9 cellular contexts compared by ENCODE assay signal in the genomic region with DNA sequence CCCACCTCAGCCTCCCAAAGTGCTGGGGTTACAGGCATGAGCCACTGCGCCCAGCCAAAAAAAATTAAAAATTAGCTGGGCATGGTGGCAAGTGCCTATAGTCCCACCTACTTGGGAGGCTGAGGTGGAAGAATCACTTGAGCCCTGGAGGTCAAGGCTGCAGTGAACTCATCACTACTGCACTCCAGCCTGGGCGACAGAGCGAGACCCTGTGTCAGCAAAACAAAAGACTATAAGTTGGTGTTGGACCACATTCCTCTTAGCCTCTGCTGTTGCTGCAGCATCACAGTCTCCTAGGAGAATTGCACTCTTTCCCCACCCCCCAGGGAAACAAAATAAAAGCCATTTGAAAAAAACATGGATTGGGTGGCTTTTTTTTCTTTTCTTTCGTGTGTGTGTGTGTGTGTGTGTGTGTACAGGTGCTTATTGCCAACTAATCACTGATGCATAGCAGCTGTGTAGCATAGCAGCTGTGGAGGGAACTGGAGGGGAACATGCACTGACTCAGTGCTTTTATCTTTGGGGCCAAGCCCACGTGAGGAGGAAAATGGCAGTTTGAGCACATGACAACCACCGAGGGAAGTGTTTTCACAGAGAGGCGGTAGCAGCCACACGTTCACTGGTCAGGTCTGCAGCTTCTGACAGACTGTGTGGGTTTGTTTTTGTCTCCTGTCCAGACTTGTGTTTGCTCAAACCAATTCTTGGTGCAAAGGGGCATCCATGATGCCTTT. TPM values are rescaled to one million over a fixed set of nuclear protein-coding genes. Genes with fewer than 3 reads are reported as not detected.
A peak's percentile ranks its signal among the peaks of the same experiment; 100 is the strongest.
DNase-seq lines count a peak whose midpoint lies in the region; ATAC-seq and TF ChIP-seq lines count a peak whose summit lies in the region.
"Had no signal": no experiment of that assay in that cellular context is flagged by ENCODE, and none has a peak within 500 bp of the region (broad histone marks: within the 10 kb centered on the region; RNA-seq: fewer than 3 reads in every experiment).

No MANE protein-coding gene starts in this region.

- no peaks in the 10 kb centered on the region for H3F3A ChIP-seq in SK-N-SH (replicated peaks; ENCODE audit: insufficient read depth)

- no peaks in the 10 kb centered on the region for H3K9me2 ChIP-seq in SK-N-SH

- no peaks in the 10 kb centered on the region for H3K9me3 ChIP-seq in SK-N-SH

- POLR2A ChIA-PET in SK-N-SH (lab: Yijun Ruan, JAX) = no interaction called here

- TF ChIP-seq CTCF in choroid plexus epithelial cell (conservative IDR thresholded peaks at IDR 0.05; ENCODE audit: low read depth, low read length) = no peak
- TF ChIP-seq CTCF in foreskin fibroblast (IDR thresholded peaks at IDR 0.05; ENCODE audit: low read depth, low read length) = no peak
- no peak for TF ChIP-seq CTCF in SK-N-SH (IDR thresholded peaks at IDR 0.05)

- no peak overlapping the region for H3K4me2 ChIP-seq in SK-N-SH

- H3K27ac ChIP-seq in SK-N-SH (ENCODE audit: low read depth in 2 of 2, low read length in 1 of 2) = no peak overlapping the region

- no peaks in the 10 kb centered on the region for H3K36me3 ChIP-seq in SK-N-SH (replicated peaks in 1 of 2; ENCODE audit: control insufficient read depth in 1 of 2, insufficient read depth in 2 of 2, low read length in 1 of 2)

- TF ChIP-seq RAD21 in SK-N-SH (IDR thresholded peaks at IDR 0.05; ENCODE audit: low read length) = no peak

- no peaks in the 10 kb centered on the region for H3K4me1 ChIP-seq in SK-N-SH (ENCODE audit: control insufficient read depth in 1 of 2, insufficient read depth in 2 of 2, low read depth in 1 of 2, low read length in 1 of 2)

- CTCF ChIA-PET in SK-N-SH (lab: Yijun Ruan, JAX) = interaction anchor here (0.9 to 5.0 kb wide), 11 partner anchors 10 to 548 kb away, joined by 3 to 34 read pairs (median 6); a partner anchor contains a TSS

- no peak for TF ChIP-seq EP300 in SK-N-SH (IDR thresholded peaks at IDR 0.05; ENCODE audit: borderline replicate concordance in 1 of 2, low read depth in 1 of 2, low read length in 1 of 2)

- peak; percentile 49 for ATAC-seq in GM21717 (IDR thresholded peaks at IDR 0.05; ENCODE audit: unreplicated experiment)
- no peak for ATAC-seq in HG03571 (IDR thresholded peaks at IDR 0.05; ENCODE audit: unreplicated experiment)

- H3K9ac ChIP-seq in SK-N-SH = no peak overlapping the region

- no peak overlapping the region for H2AFZ ChIP-seq in SK-N-SH (ENCODE audit: low read depth)

- H3K79me2 ChIP-seq in SK-N-SH (ENCODE audit: insufficient read depth) = no peaks in the 10 kb centered on the region

- no peak overlapping the region for H3K4me3 ChIP-seq in choroid plexus epithelial cell (ENCODE audit: low read depth, low read length)
- no peak overlapping the region for H3K4me3 ChIP-seq in foreskin fibroblast (ENCODE audit: low read depth in 1 of 2, low read length in 2 of 2)
- no peak overlapping the region for H3K4me3 ChIP-seq in SK-N-SH (ENCODE audit: low read depth in 2 of 2, low read length in 1 of 2)

- 86% methylated on average over 8 of the region's 8 CpGs for WGBS in SK-N-SH (ENCODE audit: low lambda C conversion rate)

- H4K20me1 ChIP-seq in SK-N-SH (ENCODE audit: insufficient read depth) = no peaks in the 10 kb centered on the region

- DNase-seq in DMS153 treated with DMSO at 0.1 percent for 48 hours (lab: John Stamatoyannopoulos, UW; ENCODE audit: unreplicated experiment) = peak; percentile 65
- DNase-seq in NCI-H1105 treated with DMSO at 0.1 percent for 48 hours (lab: John Stamatoyannopoulos, UW) = peak; percentile 91
- peak; percentile 19 for DNase-seq in choroid plexus epithelial cell (ENCODE audit: low read depth)
- DNase-seq in foreskin fibroblast = no peak
- DNase-seq in SK-N-SH = no peak
- no peak for DNase-seq in dedifferentiated amniotic fluid mesenchymal stem cell (ENCODE audit: extremely low spot score)
- DNase-seq: GDM1 had no signal

- H3K27me3 ChIP-seq in SK-N-SH (ENCODE audit: insufficient read depth) = no peaks in the 10 kb centered on the region

TF ChIP-seq in SK-N-SH, 30 proteins besides CTCF, POLR2A, EP300 and RAD21:
- TF ChIP-seq FOXJ3 (CRISPR knock-in tag; IDR thresholded peaks at IDR 0.05) (no peak), EZH2phosphoT487 (IDR thresholded peaks at IDR 0.05; ENCODE audit: borderline replicate concordance, low read depth) (no peak), NRF1 (IDR thresholded peaks at IDR 0.05; ENCODE audit: low read depth, low read length) (no peak), RFX5 (IDR thresholded peaks at IDR 0.05; ENCODE audit: low read length) (no peak), NFIC (IDR thresholded peaks at IDR 0.05; ENCODE audit: borderline replicate concordance) (no peak), SIN3A (IDR thresholded peaks at IDR 0.05; ENCODE audit: borderline replicate concordance, low read depth, low read length) (no peak), ELF1 (IDR thresholded peaks at IDR 0.05) (no peak), SMC3 (IDR thresholded peaks at IDR 0.05; ENCODE audit: low read depth, low read length) (no peak), GABPA (IDR thresholded peaks at IDR 0.05; ENCODE audit: low read depth) (no peak), RCOR1 (IDR thresholded peaks at IDR 0.05; ENCODE audit: low read length) (no peak), POLR2AphosphoS5 (IDR thresholded peaks at IDR 0.05; ENCODE audit: low read depth, low read length) (no peak), GATA2 (CRISPR knock-in tag; IDR thresholded peaks at IDR 0.05) (no peak), TEAD4 (IDR thresholded peaks at IDR 0.05; ENCODE audit: borderline replicate concordance, insufficient read depth) (no peak)
- TF ChIP-seq, protein P1, sequence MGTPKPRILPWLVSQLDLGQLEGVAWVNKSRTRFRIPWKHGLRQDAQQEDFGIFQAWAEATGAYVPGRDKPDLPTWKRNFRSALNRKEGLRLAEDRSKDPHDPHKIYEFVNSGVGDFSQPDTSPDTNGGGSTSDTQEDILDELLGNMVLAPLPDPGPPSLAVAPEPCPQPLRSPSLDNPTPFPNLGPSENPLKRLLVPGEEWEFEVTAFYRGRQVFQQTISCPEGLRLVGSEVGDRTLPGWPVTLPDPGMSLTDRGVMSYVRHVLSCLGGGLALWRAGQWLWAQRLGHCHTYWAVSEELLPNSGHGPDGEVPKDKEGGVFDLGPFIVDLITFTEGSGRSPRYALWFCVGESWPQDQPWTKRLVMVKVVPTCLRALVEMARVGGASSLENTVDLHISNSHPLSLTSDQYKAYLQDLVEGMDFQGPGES (IDR thresholded peaks at IDR 0.05; ENCODE audit: low read depth, low read length) = no peak
- TF ChIP-seq, protein P2, sequence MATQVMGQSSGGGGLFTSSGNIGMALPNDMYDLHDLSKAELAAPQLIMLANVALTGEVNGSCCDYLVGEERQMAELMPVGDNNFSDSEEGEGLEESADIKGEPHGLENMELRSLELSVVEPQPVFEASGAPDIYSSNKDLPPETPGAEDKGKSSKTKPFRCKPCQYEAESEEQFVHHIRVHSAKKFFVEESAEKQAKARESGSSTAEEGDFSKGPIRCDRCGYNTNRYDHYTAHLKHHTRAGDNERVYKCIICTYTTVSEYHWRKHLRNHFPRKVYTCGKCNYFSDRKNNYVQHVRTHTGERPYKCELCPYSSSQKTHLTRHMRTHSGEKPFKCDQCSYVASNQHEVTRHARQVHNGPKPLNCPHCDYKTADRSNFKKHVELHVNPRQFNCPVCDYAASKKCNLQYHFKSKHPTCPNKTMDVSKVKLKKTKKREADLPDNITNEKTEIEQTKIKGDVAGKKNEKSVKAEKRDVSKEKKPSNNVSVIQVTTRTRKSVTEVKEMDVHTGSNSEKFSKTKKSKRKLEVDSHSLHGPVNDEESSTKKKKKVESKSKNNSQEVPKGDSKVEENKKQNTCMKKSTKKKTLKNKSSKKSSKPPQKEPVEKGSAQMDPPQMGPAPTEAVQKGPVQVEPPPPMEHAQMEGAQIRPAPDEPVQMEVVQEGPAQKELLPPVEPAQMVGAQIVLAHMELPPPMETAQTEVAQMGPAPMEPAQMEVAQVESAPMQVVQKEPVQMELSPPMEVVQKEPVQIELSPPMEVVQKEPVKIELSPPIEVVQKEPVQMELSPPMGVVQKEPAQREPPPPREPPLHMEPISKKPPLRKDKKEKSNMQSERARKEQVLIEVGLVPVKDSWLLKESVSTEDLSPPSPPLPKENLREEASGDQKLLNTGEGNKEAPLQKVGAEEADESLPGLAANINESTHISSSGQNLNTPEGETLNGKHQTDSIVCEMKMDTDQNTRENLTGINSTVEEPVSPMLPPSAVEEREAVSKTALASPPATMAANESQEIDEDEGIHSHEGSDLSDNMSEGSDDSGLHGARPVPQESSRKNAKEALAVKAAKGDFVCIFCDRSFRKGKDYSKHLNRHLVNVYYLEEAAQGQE (IDR thresholded peaks at IDR 0.05; ENCODE audit: low read depth, low read length) = no peak
- TF ChIP-seq, protein P3, sequence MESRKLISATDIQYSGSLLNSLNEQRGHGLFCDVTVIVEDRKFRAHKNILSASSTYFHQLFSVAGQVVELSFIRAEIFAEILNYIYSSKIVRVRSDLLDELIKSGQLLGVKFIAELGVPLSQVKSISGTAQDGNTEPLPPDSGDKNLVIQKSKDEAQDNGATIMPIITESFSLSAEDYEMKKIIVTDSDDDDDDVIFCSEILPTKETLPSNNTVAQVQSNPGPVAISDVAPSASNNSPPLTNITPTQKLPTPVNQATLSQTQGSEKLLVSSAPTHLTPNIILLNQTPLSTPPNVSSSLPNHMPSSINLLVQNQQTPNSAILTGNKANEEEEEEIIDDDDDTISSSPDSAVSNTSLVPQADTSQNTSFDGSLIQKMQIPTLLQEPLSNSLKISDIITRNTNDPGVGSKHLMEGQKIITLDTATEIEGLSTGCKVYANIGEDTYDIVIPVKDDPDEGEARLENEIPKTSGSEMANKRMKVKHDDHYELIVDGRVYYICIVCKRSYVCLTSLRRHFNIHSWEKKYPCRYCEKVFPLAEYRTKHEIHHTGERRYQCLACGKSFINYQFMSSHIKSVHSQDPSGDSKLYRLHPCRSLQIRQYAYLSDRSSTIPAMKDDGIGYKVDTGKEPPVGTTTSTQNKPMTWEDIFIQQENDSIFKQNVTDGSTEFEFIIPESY (IDR thresholded peaks at IDR 0.05; ENCODE audit: borderline replicate concordance, low read depth) = no peak

RNA-seq across cellular contexts. Expression of a gene that starts 27.5 kb away (rescaled TPM):
- polyA plus RNA-seq in SK-N-SH (2012; rRNA removed) = 3.0 and 3.7 TPM in 2 replicates
- 3.8 and 3.9 TPM in 2 replicates for polyA plus RNA-seq in SK-N-SH (2012; cell fraction: cytosol; rRNA removed)
- polyA plus RNA-seq in SK-N-SH (2012; cell fraction: nucleus; rRNA removed) = 3.1 and 4.6 TPM in 2 replicates

RNA-seq across cellular contexts. Expression of a gene that starts 32.9 kb away (rescaled TPM):
- 0.94 and 1.5 TPM in 2 replicates for polyA plus RNA-seq in SK-N-SH (2012; rRNA removed)
- 0.71 and 1.2 TPM in 2 replicates for polyA plus RNA-seq in SK-N-SH (2012; cell fraction: cytosol; rRNA removed)
- 1.5 and 1.6 TPM in 2 replicates for polyA plus RNA-seq in SK-N-SH (2012; cell fraction: nucleus; rRNA removed)

Comparison
In these comparisons a context has a peak if more than half of its experiments do, and no peak if none do; other contexts are left out.
1. DNase-seq: peak in DMS153 treated with DMSO at 0.1 percent for 48 hours (single experiment), NCI-H1105 treated with DMSO at 0.1 percent for 48 hours (single experiment) and choroid plexus epithelial cell (single experiment); none in foreskin fibroblast (0 of 2), SK-N-SH (single experiment) and dedifferentiated amniotic fluid mesenchymal stem cell (single experiment).